ENCODE assay signal across 12 cellular contexts in the genomic region with DNA sequence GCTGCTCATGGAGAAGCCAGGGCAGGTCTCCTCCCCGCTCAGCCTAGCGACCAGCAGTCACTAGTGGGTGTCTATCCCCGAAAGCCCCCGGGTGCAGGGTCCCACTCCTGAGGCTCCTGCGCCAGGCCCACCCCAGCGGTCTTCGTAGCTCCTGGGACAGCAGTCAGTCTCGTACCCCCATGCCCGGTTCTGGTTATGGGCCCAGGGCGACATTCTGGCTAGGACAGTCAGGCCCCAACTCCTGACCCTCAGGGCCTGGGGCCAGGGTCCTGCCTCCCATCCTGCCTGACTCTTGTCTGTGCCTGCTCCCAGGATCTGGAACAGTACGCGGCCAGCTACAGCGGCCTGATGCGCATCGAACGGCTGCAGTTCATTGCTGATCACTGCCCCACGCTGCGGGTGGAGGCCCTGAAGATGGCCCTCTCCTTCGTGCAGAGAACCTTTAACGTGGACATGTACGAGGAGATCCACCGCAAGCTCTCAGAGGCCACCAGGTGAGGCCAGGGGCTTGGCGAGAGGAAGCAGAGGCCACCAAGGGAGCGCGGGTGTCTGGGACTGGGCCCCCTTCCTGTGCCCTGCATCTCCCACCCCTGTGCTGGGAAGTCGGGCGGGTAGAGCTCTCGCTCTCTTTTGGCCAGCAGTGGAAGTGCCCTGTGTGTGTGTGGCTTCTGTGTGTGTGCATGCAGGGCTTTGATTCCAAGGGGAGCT. TPM values are rescaled to one million over a fixed set of nuclear protein-coding genes. Genes with fewer than 3 reads are reported as not detected.
DNase-seq lines count a peak whose midpoint lies in the region; ATAC-seq and TF ChIP-seq lines count a peak whose summit lies in the region.
"Had no signal": no experiment of that assay in that cellular context is flagged by ENCODE, and none has a peak within 500 bp of the region (broad histone marks: within the 10 kb centered on the region; RNA-seq: fewer than 3 reads in every experiment).

No MANE protein-coding gene starts in this region.

- H3K36me3 Mint-ChIP-seq in activated CD8-positive, alpha-beta memory T cell treated with anti-CD3 and anti-CD28 coated beads, Interleukin-2, amount 10 ng/mL, durations not matched to agents 7 days and 5 days = peaks cover 3% of the 10 kb centered on the region
- H3K36me3 Mint-ChIP-seq in dendritic cell treated with granulocyte-macrophage colony-stimulating factor and Interleukin-4, amounts not matched to agents 40 ng/mL and 50 ng/mL, for 4 days (ENCODE audit: low read depth) = peaks cover 83% of the 10 kb centered on the region

- peaks cover 28% of the 10 kb centered on the region for H3K79me2 ChIP-seq in Loucy (ENCODE audit: insufficient read depth, low read length)

- H3K4me3 ChIP-seq in Loucy (ENCODE audit: low read length, poor library complexity, severe bottlenecking) (peak overlapping the region; percentile 93), rectal smooth muscle tissue (ENCODE audit: low read length) (peak overlapping the region; percentile 75), H7 (ENCODE audit: insufficient read depth, low read depth, low read length) (no peak overlapping the region; the same call in 1 of the 2 replicates)

- no peak for TF ChIP-seq CTCF in Loucy (conservative IDR thresholded peaks at IDR 0.05; ENCODE audit: low read length)

- H3K4me1 ChIP-seq in Loucy (ENCODE audit: insufficient read depth, low read length, poor library complexity, severe bottlenecking) (peaks cover 21% of the 10 kb centered on the region), rectal smooth muscle tissue (ENCODE audit: control insufficient read depth, insufficient read depth, low read length) (peaks cover 13% of the 10 kb centered on the region)

- peak overlapping the region; percentile 83 for H3K4me3 Mint-ChIP-seq in activated CD8-positive, alpha-beta memory T cell treated with anti-CD3 and anti-CD28 coated beads, Interleukin-2, amount 10 ng/mL, durations not matched to agents 7 days and 5 days
- peak overlapping the region; percentile 84 for H3K4me3 Mint-ChIP-seq in dendritic cell treated with granulocyte-macrophage colony-stimulating factor and Interleukin-4, amounts not matched to agents 40 ng/mL and 50 ng/mL, for 4 days

- peaks cover 23% of the 10 kb centered on the region; the same call in 1 of the 2 replicates for H3K36me3 ChIP-seq in Loucy (ENCODE audit: insufficient read depth, low read length)
- H3K36me3 ChIP-seq in rectal smooth muscle tissue (ENCODE audit: control insufficient read depth, insufficient read depth, low read length) = peaks cover 37% of the 10 kb centered on the region
- peaks cover 19% of the 10 kb centered on the region for H3K36me3 ChIP-seq in H7 (replicated peaks; ENCODE audit: control insufficient read depth, insufficient read depth, low read length)

- no peaks in the 10 kb centered on the region for H3K9me3 Mint-ChIP-seq in activated CD8-positive, alpha-beta memory T cell treated with anti-CD3 and anti-CD28 coated beads, Interleukin-2, amount 10 ng/mL, durations not matched to agents 7 days and 5 days (ENCODE audit: low read depth)
- no peaks in the 10 kb centered on the region for H3K9me3 Mint-ChIP-seq in dendritic cell treated with granulocyte-macrophage colony-stimulating factor and Interleukin-4, amounts not matched to agents 40 ng/mL and 50 ng/mL, for 4 days

- peaks cover 11% of the 10 kb centered on the region for H4K20me1 ChIP-seq in Loucy (ENCODE audit: insufficient read depth, low read length, poor library complexity, severe bottlenecking)

- H3K27ac Mint-ChIP-seq in activated CD8-positive, alpha-beta memory T cell treated with anti-CD3 and anti-CD28 coated beads, Interleukin-2, amount 10 ng/mL, durations not matched to agents 7 days and 5 days = no peak overlapping the region
- peak overlapping the region; percentile 41 for H3K27ac Mint-ChIP-seq in dendritic cell treated with granulocyte-macrophage colony-stimulating factor and Interleukin-4, amounts not matched to agents 40 ng/mL and 50 ng/mL, for 4 days

- H3K9me2 ChIP-seq in Loucy (replicated peaks; ENCODE audit: low read depth, low read length) = no peaks in the 10 kb centered on the region

- no peak overlapping the region for H3K27ac ChIP-seq in rectal smooth muscle tissue (ENCODE audit: low read depth, low read length)
- H3K27ac ChIP-seq: brain microvascular endothelial cell had no signal

- H2AFZ ChIP-seq in Loucy (ENCODE audit: low read length) = no peak overlapping the region

- no peaks in the 10 kb centered on the region for H3K27me3 ChIP-seq in Loucy (ENCODE audit: insufficient read depth, low read length, poor library complexity, severe bottlenecking)
- no peaks in the 10 kb centered on the region for H3K27me3 ChIP-seq in rectal smooth muscle tissue (ENCODE audit: control insufficient read depth, insufficient read depth, low read length)
- no peaks in the 10 kb centered on the region for H3K27me3 ChIP-seq in H7 (ENCODE audit: control insufficient read depth, insufficient read depth, low read length)
- H3K27me3 ChIP-seq: brain microvascular endothelial cell, esophagus squamous epithelium had no signal

- no peak for DNase-seq in activated CD8-positive, alpha-beta memory T cell treated with anti-CD3 and anti-CD28 coated beads, Interleukin-2, amount 10 ng/mL, durations not matched to agents 7 days and 5 days
- no peak for DNase-seq in activated CD8-positive, alpha-beta memory T cell treated with anti-CD3 and anti-CD28 coated beads, Interleukin-2, amount 50 U/mL, for 4 hours
- DNase-seq in NCI-H1930 (lab: John Stamatoyannopoulos, UW) (no peak), H7 (no peak)
- DNase-seq: activated CD4-positive, alpha-beta T cell treated with anti-CD3 and anti-CD28 coated beads for 48 hours; brain microvascular endothelial cell; esophagus squamous epithelium; NCI-H2171 treated with DMSO at 0.1 percent for 48 hours had no signal

- peak overlapping the region; percentile 70 for H3K9ac ChIP-seq in Loucy (ENCODE audit: low read depth, low read length, poor library complexity, severe bottlenecking)
- no peak overlapping the region for H3K9ac ChIP-seq in rectal smooth muscle tissue (ENCODE audit: low read length)

- CTCF ChIA-PET in activated CD8-positive, alpha-beta memory T cell treated with anti-CD3 and anti-CD28 coated beads, Interleukin-2, amount 10 ng/mL, durations not matched to agents 7 days and 5 days (lab: Charles Lee) = interaction anchor here (1.1 kb wide), 1 partner anchor 16 kb away, joined by 5 read pairs; the partner anchor contains the start of gene DCXR

- no peaks in the 10 kb centered on the region for H3K9me3 ChIP-seq in Loucy (ENCODE audit: insufficient read depth, low read depth, low read length)
- H3K9me3 ChIP-seq: esophagus squamous epithelium had no signal

- H3K4me2 ChIP-seq in Loucy (ENCODE audit: low read depth, low read length, poor library complexity, severe bottlenecking) = peak overlapping the region; percentile 71

- intact Hi-C loops in dendritic cell treated with granulocyte-macrophage colony-stimulating factor and Interleukin-4, amounts not matched to agents 40 ng/mL and 50 ng/mL, for 4 days (cut with micrococcal nuclease) = no loop called here

- no peaks in the 10 kb centered on the region for H3F3A ChIP-seq in Loucy (ENCODE audit: low read depth)

- no peaks in the 10 kb centered on the region for H3K27me3 Mint-ChIP-seq in activated CD8-positive, alpha-beta memory T cell treated with anti-CD3 and anti-CD28 coated beads, Interleukin-2, amount 10 ng/mL, durations not matched to agents 7 days and 5 days
- H3K27me3 Mint-ChIP-seq in dendritic cell treated with granulocyte-macrophage colony-stimulating factor and Interleukin-4, amounts not matched to agents 40 ng/mL and 50 ng/mL, for 4 days = no peaks in the 10 kb centered on the region

- ATAC-seq in activated CD8-positive, alpha-beta memory T cell treated with anti-CD3 and anti-CD28 coated beads, Interleukin-2, amount 10 ng/mL, durations not matched to agents 7 days and 5 days = no peak
- ATAC-seq in HG02973 (IDR thresholded peaks at IDR 0.05; ENCODE audit: unreplicated experiment) = no peak

- H3K4me1 Mint-ChIP-seq in activated CD8-positive, alpha-beta memory T cell treated with anti-CD3 and anti-CD28 coated beads, Interleukin-2, amount 10 ng/mL, durations not matched to agents 7 days and 5 days = peaks cover 28% of the 10 kb centered on the region
- H3K4me1 Mint-ChIP-seq in dendritic cell treated with granulocyte-macrophage colony-stimulating factor and Interleukin-4, amounts not matched to agents 40 ng/mL and 50 ng/mL, for 4 days (ENCODE audit: low read depth) = peaks cover 42% of the 10 kb centered on the region

RNA-seq across cellular contexts. Expression of gene GPS1, which starts 2.0 kb away (rescaled TPM):
- total RNA-seq in activated CD8-positive, alpha-beta memory T cell treated with anti-CD3 and anti-CD28 coated beads, Interleukin-2, amount 10 ng/mL, durations not matched to agents 7 days and 5 days = 100 to 1,000 TPM in 1 of 2 experiments, 10 to 100 TPM in 1; 92.4 to 106 TPM
- 205 and 248 TPM in 2 replicates for total RNA-seq in H7 (2014; rRNA removed; shearing (Covaris generic))

RNA-seq across cellular contexts. Expression of gene RFNG, which starts 2.1 kb away (rescaled TPM):
- total RNA-seq in activated CD8-positive, alpha-beta memory T cell treated with anti-CD3 and anti-CD28 coated beads, Interleukin-2, amount 10 ng/mL, durations not matched to agents 7 days and 5 days = 10 to 100 TPM; 20.9 to 23.0 TPM
- total RNA-seq in H7 (2014; rRNA removed; shearing (Covaris generic)) = 43.0 and 50.8 TPM in 2 replicates

RNA-seq across cellular contexts. Expression of gene DUS1L, which starts 11.9 kb away (rescaled TPM):
- total RNA-seq in activated CD8-positive, alpha-beta memory T cell treated with anti-CD3 and anti-CD28 coated beads, Interleukin-2, amount 10 ng/mL, durations not matched to agents 7 days and 5 days = 100 to 1,000 TPM; 134 to 139 TPM
- 114 and 129 TPM in 2 replicates for total RNA-seq in H7 (2014; rRNA removed; shearing (Covaris generic))

RNA-seq across cellular contexts. Expression of gene DCXR, which starts 16.2 kb away (rescaled TPM):
- 100 to 1,000 TPM; 120 to 124 TPM for total RNA-seq in activated CD8-positive, alpha-beta memory T cell treated with anti-CD3 and anti-CD28 coated beads, Interleukin-2, amount 10 ng/mL, durations not matched to agents 7 days and 5 days
- 72.7 and 110 TPM in 2 replicates for total RNA-seq in H7 (2014; rRNA removed; shearing (Covaris generic))

RNA-seq across cellular contexts. Expression of gene RAC3, which starts 22.2 kb away (rescaled TPM):
- 1 to 10 TPM; 6.4 to 6.8 TPM for total RNA-seq in activated CD8-positive, alpha-beta memory T cell treated with anti-CD3 and anti-CD28 coated beads, Interleukin-2, amount 10 ng/mL, durations not matched to agents 7 days and 5 days
- 155 and 175 TPM in 2 replicates for total RNA-seq in H7 (2014; rRNA removed; shearing (Covaris generic))
